In genomic region chr3:156674911-156675743, GRCh38 we compare ENCODE assay signal across 8 cellular contexts. TPM values are rescaled to one million over a fixed set of nuclear protein-coding genes. Genes with fewer than 3 reads are reported as not detected.
DNase-seq lines count a peak whose midpoint lies in the region.

No MANE protein-coding gene starts in this region.

- no peaks in the 10 kb centered on the region for H3K27me3 ChIP-seq in mononuclear cell (ENCODE audit: insufficient read depth, low read length)

- peak overlapping the region; percentile 89 for H3K27ac ChIP-seq in epithelial cell of prostate

- peak; percentile 47 to 59 for DNase-seq in NCI-H524 (lab: John Stamatoyannopoulos, UW)
- no peak for DNase-seq in NCI-H524 treated with DMSO at 0.1 percent for 48 hours (lab: John Stamatoyannopoulos, UW)
- DNase-seq in NCI-H226: peak; percentile 57
- DNase-seq in activated T-cell treated with anti-CD3 and anti-CD28 coated beads for 1 hour (ENCODE audit: low read depth): peak; percentile 25
- no peak for DNase-seq in epithelial cell of prostate (ENCODE audit: low read depth, low spot score)
- peak; percentile 10 for DNase-seq in stimulated activated CD8-positive, alpha-beta memory T cell treated with anti-CD3 and anti-CD28 coated beads, Interleukin-7, amount 100 ng/mL, for 24 hours (ENCODE audit: low read depth)
- DNase-seq in NCI-H1694 (lab: John Stamatoyannopoulos, UW): no peak

- peak overlapping the region; percentile 86 for H3K4me3 ChIP-seq in mononuclear cell (ENCODE audit: low read length)

- no peaks in the 10 kb centered on the region for H3K9me3 ChIP-seq in mononuclear cell (ENCODE audit: low read depth, low read length)

- peaks cover 52% of the 10 kb centered on the region for H3K4me1 ChIP-seq in mononuclear cell (ENCODE audit: insufficient read depth, low read length)

RNA-seq across cellular contexts. Expression of gene TIPARP, which starts 0.7 kb away (rescaled TPM):
- total RNA-seq in mononuclear cell: 213 TPM

Comparison
In these comparisons a context has a peak if more than half of its experiments do, and no peak if none do; other contexts are left out.
1. DNase-seq: peak in NCI-H524 (2 of 2), NCI-H226 (single experiment), activated T-cell treated with anti-CD3 and anti-CD28 coated beads for 1 hour (single experiment) and stimulated activated CD8-positive, alpha-beta memory T cell treated with anti-CD3 and anti-CD28 coated beads, Interleukin-7, amount 100 ng/mL, for 24 hours (single experiment); none in NCI-H524 treated with DMSO at 0.1 percent for 48 hours (single experiment), epithelial cell of prostate (single experiment) and NCI-H1694 (single experiment).